ENCODE assay signal across 8 cellular contexts in genomic region chr6:136822379-136823127, GRCh38.
DNase-seq lines count a peak whose midpoint lies in the region; ATAC-seq, FAIRE-seq and TF ChIP-seq lines count a peak whose summit lies in the region.

Gene PEX7, plus strand, starts transcription at chr6:136822592. Its CDS starts 74 bp downstream, at chr6:136822666.

- DNase-seq in GM18507 (ENCODE audit: extremely low spot score, insufficient read length, low read depth), result peak; percentile 64
- peak; percentile 80 to 86 for DNase-seq in NCI-H1930 (lab: John Stamatoyannopoulos, UW)
- DNase-seq in T1000 (lab: John Stamatoyannopoulos, UW), result peak; percentile 83
- peak; percentile 92 for DNase-seq in astrocyte of the spinal cord (ENCODE audit: low read depth, low spot score)
- peak; percentile 44 to 96 (median 86) for DNase-seq in hypothalamus (lab: John Stamatoyannopoulos, UW)
- peak; percentile 93 for DNase-seq in retina

- in situ Hi-C loops in astrocyte of the spinal cord (cut with HindIII; ENCODE audit: low sequenced_read_pairs), result no loop called here

- peak; percentile 97 for FAIRE-seq in GM18507 (lab: Jason Lieb, UNC)

- H3K4me3 ChIP-seq in astrocyte of the spinal cord (ENCODE audit: low read depth, low read length), result peak within 1 kb of the TSS; percentile 65

- peak within 1 kb of the TSS; percentile 84 for H3K27ac ChIP-seq in 22Rv1

- TF ChIP-seq CTCF in 22Rv1 (IDR thresholded peaks at IDR 0.05) (peak; percentile 72), astrocyte of the spinal cord (IDR thresholded peaks at IDR 0.05; ENCODE audit: low read depth, low read length) (peak; percentile 73)

- peak; percentile 96 for ATAC-seq in HG02981 (IDR thresholded peaks at IDR 0.05; ENCODE audit: unreplicated experiment)

Comparison
In these comparisons a context has a peak if more than half of its experiments do, and no peak if none do; other contexts are left out.
1. Peak in every context shown above with its lines: DNase-seq, ATAC-seq, H3K4me3 ChIP-seq and H3K27ac ChIP-seq.